Comparison of ENCODE assay signal across 33 cellular contexts in the genomic region with DNA sequence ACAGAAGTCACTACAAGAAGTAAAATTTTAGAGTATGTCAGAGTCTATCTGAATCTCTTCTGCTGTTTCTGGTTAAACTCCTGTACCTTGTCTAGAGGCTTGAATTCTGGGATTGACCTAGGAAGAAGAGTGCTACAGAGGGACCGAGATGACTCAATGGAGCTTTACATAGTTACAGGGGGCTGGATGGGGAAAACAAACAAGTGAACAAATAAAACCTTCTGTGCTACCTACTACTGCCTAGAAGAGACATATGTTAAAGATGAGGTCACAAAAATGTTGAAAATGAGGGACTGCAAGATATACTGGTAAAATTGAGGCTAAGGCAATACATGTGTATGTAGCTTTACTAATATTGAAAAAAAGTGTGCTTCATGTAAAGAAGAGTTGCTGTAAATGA.
"Had no signal": no experiment of that assay in that cellular context is flagged by ENCODE, and none has a peak within 500 bp of the region (broad histone marks: within the 10 kb centered on the region; RNA-seq: fewer than 3 reads in every experiment).

No MANE protein-coding gene starts in this region.

- H3K4me3 ChIP-seq: Peyer's patch had no signal

- H3K9me3 ChIP-seq: Peyer's patch had no signal

- ATAC-seq: activated naive CD8-positive, alpha-beta T cell treated with anti-CD3 and anti-CD28 coated beads, Interleukin-2, amount 50 U/mL, for 24 hours; activated T-cell treated with anti-CD3 and anti-CD28 coated beads, Interleukin-2, amount 50 U/mL, for 4 hours; Right ventricle myocardium inferior had no signal

- H3K27ac ChIP-seq: Peyer's patch, RWPE1, VCaP had no signal

- H3K36me3 ChIP-seq: Peyer's patch had no signal

- H3K4me1 ChIP-seq: Peyer's patch had no signal

- DNase-seq: activated B cell treated with CpG ODN at 0.5 μM for 24 hours; activated CD4-positive, alpha-beta memory T cell treated with anti-CD3 and anti-CD28 coated beads for 36 hours; activated CD4-positive, alpha-beta T cell treated with anti-CD3 and anti-CD28 coated beads for 4 hours; activated CD4-positive, alpha-beta T cell treated with anti-CD3 and anti-CD28 coated beads, Interleukin-2, amount 50 U/mL, for 1 hour; activated CD4-positive, CD25-positive, alpha-beta regulatory T cell treated with anti-CD3 and anti-CD28 coated beads, Interleukin-2, amount 50 U/mL, for 72 hours; activated CD8-positive, alpha-beta memory T cell treated with anti-CD3 and anti-CD28 coated beads, Interleukin-2, amount 50 U/mL, for 4 hours; activated effector memory CD4-positive, alpha-beta T cell treated with Interleukin-2 at 50 U/mL for 16 hours; activated naive CD4-positive, alpha-beta T cell treated with anti-CD3 and anti-CD28 coated beads, Interleukin-2, amount 10 ng/mL, durations not matched to agents 7 days and 5 days; activated naive CD8-positive, alpha-beta T cell treated with anti-CD3 and anti-CD28 coated beads, Interleukin-2, amount 50 U/mL, for 24 hours; activated T-cell treated with anti-CD3 and anti-CD28 coated beads for 4 hours; activated T-cell treated with anti-CD3 and anti-CD28 coated beads, Interleukin-2, amount 50 U/mL, for 4 hours; anterior cingulate cortex; caudate nucleus; cerebellar nuclear complex; Karpas-422; MM.1S; NCI-H1092 treated with DMSO at 0.1 percent for 48 hours; NCI-H1417; NCI-H146; NCI-H187; NCI-H2029 treated with DMSO at 0.1 percent for 48 hours; NCI-H2107; NCI-H2171; NCI-H510A treated with DMSO at 0.1 percent for 48 hours; NCI-H526 treated with DMSO at 0.1 percent for 48 hours; Peyer's patch; SW 1271; T-helper 1 cell; T-helper 2 cell; T-helper 9 cell had no signal

- H3K27me3 ChIP-seq: Peyer's patch had no signal
